Comparison of ENCODE assay signal across 1 cellular context in genomic region chr12:75334384-75335030, GRCh38.
TF ChIP-seq lines count a peak whose summit lies in the region.

TSS of gene GLIPR1L1 (plus strand) at chr12:75334670. CDS start at chr12:75334729, 59 bp downstream.

TF ChIP-seq in GM23338, 12 proteins besides CTCF, POLR2A, EP300 and RAD21 (continued from another document):
- TF ChIP-seq REST (IDR thresholded peaks at IDR 0.05; ENCODE audit: unreplicated experiment): no peak
- TF ChIP-seq ETS1 (IDR thresholded peaks at IDR 0.05): no peak
- no peak for TF ChIP-seq STAT1 (IDR thresholded peaks at IDR 0.05; ENCODE audit: unreplicated experiment)
- TF ChIP-seq CREB1 (CRISPR knock-in tag; IDR thresholded peaks at IDR 0.05; ENCODE audit: low read depth): no peak
- no peak for TF ChIP-seq ZNF331 (CRISPR knock-in tag; IDR thresholded peaks at IDR 0.05; ENCODE audit: low read depth)
- TF ChIP-seq NANOG (IDR thresholded peaks at IDR 0.05; ENCODE audit: borderline replicate concordance): no peak
- no peak for TF ChIP-seq EZH2 (IDR thresholded peaks at IDR 0.05; ENCODE audit: low read depth, unreplicated experiment)
- 0 out of 2 replicates have a peak, but pooled peaks have one; percentile 8 for TF ChIP-seq ZNF114 (CRISPR knock-in tag; IDR thresholded peaks at IDR 0.05)
- no peak for TF ChIP-seq JUNB (IDR thresholded peaks at IDR 0.05; ENCODE audit: unreplicated experiment)
- TF ChIP-seq EZH2phosphoT487 (IDR thresholded peaks at IDR 0.05; ENCODE audit: unreplicated experiment): no peak
